In genomic region chr19:44796701-44797115, GRCh38 we compare ENCODE assay signal across 10 cellular contexts. TPM values are rescaled to one million over a fixed set of nuclear protein-coding genes. Genes with fewer than 3 reads are reported as not detected.
A peak's percentile ranks its signal among the peaks of the same experiment; 100 is the strongest.
DNase-seq lines count a peak whose midpoint lies in the region; ATAC-seq and TF ChIP-seq lines count a peak whose summit lies in the region.
"Had no signal": no experiment of that assay in that cellular context is flagged by ENCODE, and none has a peak within 500 bp of the region (broad histone marks: within the 10 kb centered on the region; RNA-seq: fewer than 3 reads in every experiment).

No MANE protein-coding gene starts in this region.

- H3K27ac ChIP-seq in body of pancreas, result peak overlapping the region; percentile 52 to 78 (median 74)

- peak; percentile 89 for DNase-seq in COR-L47 (lab: John Stamatoyannopoulos, UW)
- DNase-seq in NCI-H2081 (lab: John Stamatoyannopoulos, UW), result peak; percentile 82 to 92
- peak; percentile 57 to 82 (median 74) for DNase-seq in body of pancreas
- DNase-seq in midbrain (lab: John Stamatoyannopoulos, UW), result peak; percentile 8
- no peak for DNase-seq in NCI-H524 (lab: John Stamatoyannopoulos, UW)
- DNase-seq in HFFc6, result no peak
- DNase-seq in hippocampal formation (lab: John Stamatoyannopoulos, UW), result no peak
- DNase-seq: cerebellar nuclear complex had no signal

- no peak overlapping the region for H3K4me3 ChIP-seq in body of pancreas

- no peaks in the 10 kb centered on the region for H3K36me3 ChIP-seq in body of pancreas (replicated peaks in 1 of 2; ENCODE audit: insufficient read depth in 1 of 2, low read depth in 2 of 2)

- peak; percentile 83 for ATAC-seq in body of pancreas
- ATAC-seq in HG03159 (IDR thresholded peaks at IDR 0.05; ENCODE audit: unreplicated experiment), result no peak

- H3K27me3 Mint-ChIP-seq in HFFc6 (ENCODE audit: insufficient read depth), result peaks cover 8% of the 10 kb centered on the region; the same call in 1 of the 2 replicates

- H3K9me3 Mint-ChIP-seq in HFFc6, result no peaks in the 10 kb centered on the region

- peaks cover 26% of the 10 kb centered on the region for H3K4me1 ChIP-seq in body of pancreas

- no peaks in the 10 kb centered on the region for H3K27me3 ChIP-seq in body of pancreas

- H3K4me3 Mint-ChIP-seq in HFFc6, result no peak overlapping the region

- 15 to 18% methylated on average over 12 of the region's 12 CpGs for WGBS in body of pancreas, 2 donors

- TF ChIP-seq CTCF in body of pancreas (IDR thresholded peaks at IDR 0.05) (no peak), HFFc6 (IDR thresholded peaks at IDR 0.05) (no peak)

- no peak overlapping the region; the same call in 1 of the 2 replicates for H3K27ac Mint-ChIP-seq in HFFc6

- no peaks in the 10 kb centered on the region for H3K36me3 Mint-ChIP-seq in HFFc6 (ENCODE audit: low read depth)

- intact Hi-C loops in body of pancreas (cut with DNase I), result loop anchor here (5.0 kb wide), 1 partner anchor 46 kb away; no protein-coding TSS in a partner anchor

- H3K4me1 Mint-ChIP-seq in HFFc6 (ENCODE audit: low read depth), result peaks cover 12% of the 10 kb centered on the region

- no peak for TF ChIP-seq POLR2A in body of pancreas (IDR thresholded peaks at IDR 0.05)

- no peaks in the 10 kb centered on the region for H3K9me3 ChIP-seq in body of pancreas

RNA-seq across cellular contexts. Expression of gene BCAM, which starts 12.2 kb away (rescaled TPM):
- total RNA-seq in body of pancreas, result 10 to 100 TPM; 89.2 to 89.3 TPM
- 1 to 10 TPM; 5.5 to 6.2 (median 6.0) TPM for total RNA-seq in HFFc6 (2021; fragmentation: NEBNext Ultra II Directional; extraction: Animal tissue kit (Norgen Biotek cat#: 25700))

RNA-seq across cellular contexts. Expression of gene CBLC, which starts 19.0 kb away (rescaled TPM):
- total RNA-seq in body of pancreas, result 10 to 100 TPM; 18.5 to 23.6 TPM
- total RNA-seq in HFFc6 (2021; fragmentation: NEBNext Ultra II Directional; extraction: Animal tissue kit (Norgen Biotek cat#: 25700)), result not detected
- total RNA-seq: SK-MEL-5 had no signal

RNA-seq across cellular contexts. Expression of gene BCL3, which starts 48.2 kb away (rescaled TPM):
- total RNA-seq in body of pancreas, result 10 to 100 TPM; 26.2 to 72.5 TPM
- 10 to 100 TPM; 12.9 to 20.1 (median 16.7) TPM for total RNA-seq in HFFc6 (2021; fragmentation: NEBNext Ultra II Directional; extraction: Animal tissue kit (Norgen Biotek cat#: 25700))

RNA-seq across cellular contexts. Expression of gene NECTIN2, which starts 49.4 kb away (rescaled TPM):
- total RNA-seq in body of pancreas, result 100 to 1,000 TPM in 1 of 2 donors, 10 to 100 TPM in 1; 54.0 to 137 TPM
- 100 to 1,000 TPM; 126 to 152 (median 148) TPM for total RNA-seq in HFFc6 (2021; fragmentation: NEBNext Ultra II Directional; extraction: Animal tissue kit (Norgen Biotek cat#: 25700))

Comparison
In these comparisons a context has a peak if more than half of its experiments do, and no peak if none do; other contexts are left out.
1. DNase-seq: peak in COR-L47 (single experiment), NCI-H2081 (2 of 2), body of pancreas (4 of 4) and midbrain (single experiment); none in NCI-H524 (0 of 2), HFFc6 (single experiment) and hippocampal formation (0 of 2).
2. RNA of gene BCAM, which starts 12.2 kb away (total RNA-seq): 89.2 to 89.3 TPM in body of pancreas; 5.5 to 6.2 TPM in HFFc6; every median in the first group is over 10 times any median in the second.
3. RNA of gene CBLC, which starts 19.0 kb away (total RNA-seq): 18.5 to 23.6 TPM in body of pancreas; not detected in HFFc6; every median in the first group is over 10 times any median in the second.